ENCODE assay signal across 8 cellular contexts in genomic region chr5:180806351-180807011, GRCh38.
DNase-seq lines count a peak whose midpoint lies in the region; ATAC-seq and TF ChIP-seq lines count a peak whose summit lies in the region.

No MANE protein-coding gene starts in this region.

- peaks cover 73% of the 10 kb centered on the region for H3K4me1 ChIP-seq in DOHH2 (ENCODE audit: control insufficient read depth, low read length)

- CTCF ChIA-PET in RWPE1 (lab: Yijun Ruan, JAX): interaction anchor here (0.7 to 1.0 kb wide), 2 partner anchors 22 to 92 kb away, joined by 3 to 4 read pairs; no protein-coding TSS in a partner anchor

- H3K27me3 ChIP-seq in DOHH2 (ENCODE audit: control insufficient read depth, low read length): no peaks in the 10 kb centered on the region

- H3K27ac Mint-ChIP-seq in effector memory CD8-positive, alpha-beta T cell: peak overlapping the region; percentile 96 to 98

- H3K9me3 Mint-ChIP-seq in effector memory CD8-positive, alpha-beta T cell: no peaks in the 10 kb centered on the region

- H3K79me2 ChIP-seq in DOHH2 (ENCODE audit: control insufficient read depth, low read length): peaks cover 83% of the 10 kb centered on the region

- POLR2A ChIA-PET in RWPE1 (lab: Yijun Ruan, JAX; ENCODE audit: low non-redundant PET): no interaction called here

- TF ChIP-seq CTCF in DOHH2 (IDR thresholded peaks at IDR 0.05; ENCODE audit: low read depth, low read length, poor library complexity, severe bottlenecking) (no peak), RWPE1 (conservative IDR thresholded peaks at IDR 0.05; ENCODE audit: low read depth) (no peak)

- H3K9me3 ChIP-seq in DOHH2 (ENCODE audit: control insufficient read depth, insufficient read depth, low read length): no peaks in the 10 kb centered on the region

- H3K4me2 ChIP-seq in DOHH2 (ENCODE audit: low read length): peak overlapping the region; percentile 82

- H3K36me3 ChIP-seq in DOHH2 (ENCODE audit: control insufficient read depth, low read length): peaks cover 42% of the 10 kb centered on the region

- peak overlapping the region; percentile 97 for H3K4me3 ChIP-seq in DOHH2 (ENCODE audit: low read length)

- H3K27ac ChIP-seq in DOHH2 (ENCODE audit: low read depth, low read length): peak overlapping the region; percentile 85
- peak overlapping the region; percentile 62 for H3K27ac ChIP-seq in RWPE1

- H3K9me2 ChIP-seq in DOHH2 (replicated peaks; ENCODE audit: control insufficient read depth, low read length): no peaks in the 10 kb centered on the region

- peak overlapping the region; percentile 84 to 96 for H3K4me3 Mint-ChIP-seq in effector memory CD8-positive, alpha-beta T cell

- DNase-seq in RWPE1 (ENCODE audit: low spot score): no peak
- no peak for DNase-seq in effector memory CD8-positive, alpha-beta T cell
- DNase-seq in pons (ENCODE audit: low spot score): peak; percentile 67
- DNase-seq in Kasumi-1 (lab: John Stamatoyannopoulos, UW): no peak

- peaks cover 6% of the 10 kb centered on the region; the same call in 1 of the 2 replicates for H4K20me1 ChIP-seq in DOHH2 (ENCODE audit: control insufficient read depth, insufficient read depth, low read depth, low read length)

- H3K27me3 Mint-ChIP-seq in effector memory CD8-positive, alpha-beta T cell: no peaks in the 10 kb centered on the region

- no peak for ATAC-seq in effector memory CD8-positive, alpha-beta T cell (replicated peaks)
- no peak for ATAC-seq in HG02678 (IDR thresholded peaks at IDR 0.05; ENCODE audit: unreplicated experiment)
- no peak for ATAC-seq in GM21529 (IDR thresholded peaks at IDR 0.05; ENCODE audit: unreplicated experiment)
- no peak for ATAC-seq in GM19467 (IDR thresholded peaks at IDR 0.05; ENCODE audit: unreplicated experiment)

- peaks cover 29% of the 10 kb centered on the region for H3F3A ChIP-seq in DOHH2 (ENCODE audit: control insufficient read depth, insufficient read depth)

- H3K36me3 Mint-ChIP-seq in effector memory CD8-positive, alpha-beta T cell (ENCODE audit: insufficient read depth): peaks cover 56% of the 10 kb centered on the region

- peaks cover 60 to 61% of the 10 kb centered on the region in 2 donors for H3K4me1 Mint-ChIP-seq in effector memory CD8-positive, alpha-beta T cell (ENCODE audit: low read depth in 2 of 2)
